In the genomic region with DNA sequence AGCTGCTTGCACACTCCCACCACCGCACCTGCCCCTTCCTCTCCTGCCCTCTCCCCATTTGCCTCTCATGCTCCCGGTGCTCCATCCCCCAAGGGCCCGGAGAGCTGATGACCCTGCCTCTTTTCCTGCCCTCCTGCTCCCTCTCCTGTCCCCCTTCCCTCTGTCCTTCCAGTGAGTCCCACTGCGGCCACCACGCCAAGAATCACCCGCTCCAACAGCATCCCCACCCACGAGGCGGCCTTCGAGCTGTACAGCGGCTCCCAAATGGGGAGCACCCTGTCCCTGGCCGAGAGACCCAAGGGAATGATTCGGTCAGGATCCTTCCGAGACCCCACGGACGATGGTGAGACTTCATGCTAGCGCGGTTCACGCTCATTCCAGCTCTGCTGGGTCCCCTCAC, we compare ENCODE assay signal across 20 cellular contexts. TPM values are rescaled to one million over a fixed set of nuclear protein-coding genes. Genes with fewer than 3 reads are reported as not detected.
A peak's percentile ranks its signal among the peaks of the same experiment; 100 is the strongest.
DNase-seq lines count a peak whose midpoint lies in the region; ATAC-seq, FAIRE-seq and TF ChIP-seq lines count a peak whose summit lies in the region.
"Had no signal": no experiment of that assay in that cellular context is flagged by ENCODE, and none has a peak within 500 bp of the region (broad histone marks: within the 10 kb centered on the region; RNA-seq: fewer than 3 reads in every experiment).

No MANE protein-coding gene starts in this region.

- TF ChIP-seq CTCF in heart right ventricle (IDR thresholded peaks at IDR 0.05) (no peak), K562 (IDR thresholded peaks at IDR 0.05 in 2 of 3, conservative IDR thresholded peaks at IDR 0.05 in 1 of 3; ENCODE audit: insufficient read depth in 2 of 3, low read depth in 1 of 3, low read length in 3 of 3) (no peak), tibial artery (IDR thresholded peaks at IDR 0.05) (no peak), prostate gland (IDR thresholded peaks at IDR 0.05) (no peak)

- POLR2A ChIA-PET in K562 (lab: Yijun Ruan, JAX), result interaction anchor here (0.5 to 1.7 kb wide), 8 partner anchors 10 to 232 kb away, joined by 3 to 9 read pairs (median 4); no protein-coding TSS in a partner anchor

- no peak for TF ChIP-seq EP300 in K562 (IDR thresholded peaks at IDR 0.05; ENCODE audit: low read length)

- H3K79me2 ChIP-seq in K562 (ENCODE audit: control insufficient read depth, insufficient read depth, low read length), result no peaks in the 10 kb centered on the region

- ATAC-seq in heart right ventricle (no peak), left ventricle myocardium superior (no peak), K562 (no peak), HG02840 (IDR thresholded peaks at IDR 0.05; ENCODE audit: low FRiP score, unreplicated experiment) (no peak)
- ATAC-seq: HepG2 had no signal

- H4K20me1 ChIP-seq in K562 (replicated peaks; ENCODE audit: control insufficient read depth, insufficient read depth, low read length), result no peaks in the 10 kb centered on the region

- no peak overlapping the region for H2AFZ ChIP-seq in K562 (ENCODE audit: low read depth, low read length)

- H3K36me3 ChIP-seq in heart right ventricle (peaks cover 0 to 100% (median 76%) of the 10 kb centered on the region in 9 donors), K562 (ENCODE audit: control insufficient read depth, insufficient read depth, low read length) (peaks cover 9% of the 10 kb centered on the region; the same call in 1 of the 3 replicates), tibial artery (peaks cover 16 to 36% (median 20%) of the 10 kb centered on the region in 3 donors), prostate gland (no peaks in the 10 kb centered on the region)

- no peaks in the 10 kb centered on the region for H3K27me3 ChIP-seq in heart right ventricle
- peaks cover 0 to 10% of the 10 kb centered on the region in 2 experiments; a peak in 2 of 5 replicates for H3K27me3 ChIP-seq in K562 (ENCODE audit: control insufficient read depth in 2 of 2, insufficient read depth in 2 of 2, low read length in 2 of 2)
- no peaks in the 10 kb centered on the region for H3K27me3 ChIP-seq in layer of hippocampus (ENCODE audit: control insufficient read depth, insufficient read depth, low read length)
- H3K27me3 ChIP-seq in tibial artery, result no peaks in the 10 kb centered on the region
- no peaks in the 10 kb centered on the region for H3K27me3 ChIP-seq in prostate gland (replicated peaks; ENCODE audit: insufficient read depth)

- DNase-seq in heart right ventricle, result no peak
- DNase-seq in left ventricle myocardium superior, result no peak
- no peak for DNase-seq in K562 (ENCODE audit: extremely low read depth in 1 of 4, low spot score in 3 of 4)
- no peak for DNase-seq in tibial artery
- DNase-seq in prostate gland (ENCODE audit: low spot score), result no peak
- no peak for DNase-seq in Ammon's horn (ENCODE audit: low spot score)
- DNase-seq: DMS153; EL; NCI-H1436; NCI-H2029; NCI-H2171; NCI-H446; NK-92 treated with Interleukin-12 subunit alpha and Interleukin-12 subunit beta, amount 100 ng/mL, for 24 hours; OCI-M1 had no signal

- TF ChIP-seq RAD21 in K562 (CRISPR knock-in tag; conservative IDR thresholded peaks at IDR 0.05 in 1 of 2, IDR thresholded peaks at IDR 0.05 in 1 of 2), result no peak

- intact Hi-C loops in heart right ventricle (cut with DNase I) (loop anchor here in 1 of 10 donors (5.0 kb wide), 1 partner anchor 41 kb away; no protein-coding TSS in a partner anchor), left ventricle myocardium superior (cut with micrococcal nuclease) (no loop called here), K562 (cut with micrococcal nuclease) (no loop called here), tibial artery (cut with DNase I; ENCODE audit: low total_unique reads) (no loop called here), prostate gland (cut with DNase I) (no loop called here)

- CTCF ChIA-PET in K562 (lab: Yijun Ruan, JAX; ENCODE audit: low intra/inter-chr PET ratio), result no interaction called here

- TF ChIP-seq POLR2A in K562 (conservative IDR thresholded peaks at IDR 0.05), result no peak
- no peak for TF ChIP-seq POLR2A in prostate gland (IDR thresholded peaks at IDR 0.05)

- H3K9me1 ChIP-seq in K562 (ENCODE audit: control insufficient read depth, insufficient read depth, low read length), result no peaks in the 10 kb centered on the region

- FAIRE-seq in K562 (lab: Jason Lieb, UNC), result no peak
- FAIRE-seq: H1, HepG2 had no signal

- no peak overlapping the region for H3K4me3 ChIP-seq in heart right ventricle
- H3K4me3 ChIP-seq in K562, result no peak overlapping the region
- no peak overlapping the region for H3K4me3 ChIP-seq in tibial artery
- no peak overlapping the region for H3K4me3 ChIP-seq in prostate gland

- in situ Hi-C loops in K562 (cut with MboI), result loop anchor here (5.0 kb wide), 1 partner anchor 76 kb away; no protein-coding TSS in a partner anchor

- WGBS in heart right ventricle, 2 donors, result 89 to 91% methylated on average over 18 of the region's 18 CpGs
- WGBS in K562 (ENCODE audit: insufficient coverage, low coverage, missing lambda C conversion rate), result 34% methylated on average over 17 of the region's 18 CpGs
- WGBS in prostate gland, result 91% methylated on average over 18 of the region's 18 CpGs

- no TSS peak for BruUV-seq in K562 (replicated peaks; lab: Mats Ljungman, UMichigan)

- H3K4me1 ChIP-seq in heart right ventricle (peaks cover 48 to 92% (median 71%) of the 10 kb centered on the region in 9 donors), K562 (replicated peaks in 1 of 2; ENCODE audit: control insufficient read depth in 2 of 2, insufficient read depth in 2 of 2, low read length in 2 of 2) (no peaks in the 10 kb centered on the region), tibial artery (peaks cover 0 to 76% (median 50%) of the 10 kb centered on the region in 4 donors), prostate gland (replicated peaks) (peaks cover 13% of the 10 kb centered on the region)

- H3K9ac ChIP-seq in K562 (ENCODE audit: insufficient read depth in 1 of 2, low read depth in 2 of 2, low read length in 2 of 2), result no peak overlapping the region; a peak in 1 of 4 replicates
- H3K9ac ChIP-seq: KMS-11 had no signal

- H3K4me2 ChIP-seq in K562 (ENCODE audit: insufficient read depth, low read length), result no peak overlapping the region
- H3K4me2 ChIP-seq: KMS-11 had no signal

- H3K9me3 ChIP-seq in heart right ventricle (no peaks in the 10 kb centered on the region), K562 (replicated peaks; ENCODE audit: control insufficient read depth, insufficient read depth, low read depth, low read length) (no peaks in the 10 kb centered on the region), tibial artery (no peaks in the 10 kb centered on the region), prostate gland (no peaks in the 10 kb centered on the region)

- H3K27ac ChIP-seq in heart right ventricle (peak overlapping the region in 9 of 10 donors; percentile 45 to 94 (median 80)), K562 (ENCODE audit: extremely low read depth, low read depth, low read length) (no peak overlapping the region), layer of hippocampus (ENCODE audit: low read depth, low read length) (peak overlapping the region; percentile 97), tibial artery (peak overlapping the region; percentile 66), prostate gland (no peak overlapping the region)
- H3K27ac ChIP-seq: C4-2B, KMS-11 had no signal

TF ChIP-seq in K562, 482 proteins besides CTCF, POLR2A, EP300 and RAD21 (continues in another document):
- no peak for TF ChIP-seq HDGF (IDR thresholded peaks at IDR 0.05)
- TF ChIP-seq, protein P1, sequence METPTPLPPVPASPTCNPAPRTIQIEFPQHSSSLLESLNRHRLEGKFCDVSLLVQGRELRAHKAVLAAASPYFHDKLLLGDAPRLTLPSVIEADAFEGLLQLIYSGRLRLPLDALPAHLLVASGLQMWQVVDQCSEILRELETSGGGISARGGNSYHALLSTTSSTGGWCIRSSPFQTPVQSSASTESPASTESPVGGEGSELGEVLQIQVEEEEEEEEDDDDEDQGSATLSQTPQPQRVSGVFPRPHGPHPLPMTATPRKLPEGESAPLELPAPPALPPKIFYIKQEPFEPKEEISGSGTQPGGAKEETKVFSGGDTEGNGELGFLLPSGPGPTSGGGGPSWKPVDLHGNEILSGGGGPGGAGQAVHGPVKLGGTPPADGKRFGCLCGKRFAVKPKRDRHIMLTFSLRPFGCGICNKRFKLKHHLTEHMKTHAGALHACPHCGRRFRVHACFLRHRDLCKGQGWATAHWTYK (CRISPR knock-in tag; IDR thresholded peaks at IDR 0.05), result no peak
- TF ChIP-seq SRSF9 (IDR thresholded peaks at IDR 0.05; ENCODE audit: borderline replicate concordance, low read depth, low read length), result no peak
- 0 out of 2 replicates have a peak, but pooled peaks have one; percentile 16 for TF ChIP-seq ZNF263 (CRISPR knock-in tag; IDR thresholded peaks at IDR 0.05; ENCODE audit: borderline replicate concordance)

RNA-seq across cellular contexts. Expression of a gene that starts 40.7 kb away (rescaled TPM):
- total RNA-seq in heart right ventricle, result 10 to 100 TPM; 21.9 to 31.4 (median 27.2) TPM
- polyA plus RNA-seq in heart right ventricle, result 10 to 100 TPM; 12.0 to 12.9 TPM
- 22.1 TPM for total RNA-seq in left ventricle myocardium superior
- 97.9 and 100 TPM in 2 replicates for total RNA-seq in K562 (2011; cell fraction: chromatin; rRNA removed; ENCODE audit: low replicate concordance)
- 46.0 and 50.0 TPM in 2 replicates for total RNA-seq in K562 (2011; cell fraction: nucleolus; rRNA removed)
- total RNA-seq in K562 (2011; cell fraction: nucleoplasm; rRNA removed), result 63.2 and 72.2 TPM in 2 replicates
- 37.2 and 38.8 TPM in 2 replicates for total RNA-seq in K562 (2014; rRNA removed)
- 27.9 and 33.2 TPM in 2 replicates for total RNA-seq in K562 (2014; rRNA removed; fragmentation: Illumina TruSeq; extraction: Trizol)
- 35.8 and 36.4 TPM in 2 replicates for total RNA-seq in K562 (2015; rRNA removed; fragmentation: Illumina TruSeq; extraction: Trizol)
- total RNA-seq in K562 (2021), result 75.0 and 82.2 TPM in 2 replicates
- polyA plus RNA-seq in K562 (2011; rRNA removed), result 61.7 and 78.6 TPM in 2 replicates
- polyA plus RNA-seq in K562 (2011; cell fraction: cytosol; rRNA removed), result 42.7 and 44.2 TPM in 2 replicates
- 109 and 150 TPM in 2 replicates for polyA plus RNA-seq in K562 (2011; cell fraction: nucleus; rRNA removed)
- polyA plus RNA-seq in K562 (2012), result 41.1 and 44.6 TPM in 2 replicates
- 47.9 and 59.2 TPM in 2 replicates for polyA plus RNA-seq in K562 (2014; fragmentation: Illumina TruSeq; extraction: Trizol)
- polyA plus RNA-seq in K562 (2014; fragmentation: Nextera tagmentation; extraction: Ambion mirVana), result 10 to 100 TPM; 28.1 to 49.6 TPM
- polyA plus RNA-seq in K562 (2014; rRNA removed), result 43.9 and 48.3 TPM in 2 replicates
- 56.5 and 76.0 TPM in 2 replicates for polyA minus RNA-seq in K562 (2011; rRNA and poly(A)+ RNA removed)
- 28.3 and 31.7 TPM in 2 replicates for polyA minus RNA-seq in K562 (2011; cell fraction: cytosol; rRNA and poly(A)+ RNA removed)
- 32.9 and 42.8 TPM in 2 replicates for polyA minus RNA-seq in K562 (2011; cell fraction: nucleus; rRNA and poly(A)+ RNA removed)
- total RNA-seq in prostate gland, result 10 to 100 TPM; 16.9 to 18.9 TPM

Comparison
In these comparisons a context has a peak if more than half of its experiments do, and no peak if none do; other contexts are left out.
1. H3K27ac ChIP-seq: peak in heart right ventricle (9 of 10), layer of hippocampus (single experiment) and tibial artery (2 of 2); none in K562 (single experiment) and prostate gland (0 of 2).